38 cellular contexts compared by ENCODE assay signal in the genomic region with DNA sequence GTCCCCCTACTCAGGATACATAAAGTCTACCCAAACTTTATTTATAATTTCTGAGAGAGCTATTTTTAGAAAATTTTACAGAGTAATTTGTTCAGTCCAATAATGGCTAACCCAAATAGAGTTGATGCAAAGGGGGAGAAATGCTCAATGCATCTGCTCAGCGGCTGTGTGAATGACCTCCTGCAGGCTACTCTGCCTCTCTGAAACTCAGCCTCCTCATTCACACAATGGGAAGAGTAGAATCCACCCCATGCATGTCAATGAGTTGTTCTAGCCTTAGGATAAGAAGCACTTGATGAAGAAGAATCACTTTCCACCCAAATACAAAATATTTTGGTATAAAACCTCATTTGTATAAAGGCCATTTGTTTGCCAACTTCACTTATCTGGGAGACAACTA.
"Had no signal": no experiment of that assay in that cellular context is flagged by ENCODE, and none has a peak within 500 bp of the region (broad histone marks: within the 10 kb centered on the region; RNA-seq: fewer than 3 reads in every experiment).

No MANE protein-coding gene starts in this region.

- H3K27me3 Mint-ChIP-seq: activated naive CD4-positive, alpha-beta T cell treated with anti-CD3 and anti-CD28 coated beads, Interleukin-2, amount 10 ng/mL, durations not matched to agents 7 days and 5 days; activated naive CD4-positive, alpha-beta T cell treated with anti-CD3 and anti-CD28 coated beads, Interleukin-2, amount 50 U/mL, for 24 hours; activated naive CD8-positive, alpha-beta T cell; activated naive CD8-positive, alpha-beta T cell treated with anti-CD3 and anti-CD28 coated beads for 36 hours; activated naive CD8-positive, alpha-beta T cell treated with anti-CD3 and anti-CD28 coated beads, Interleukin-2, amount 10 ng/mL, durations not matched to agents 7 days and 5 days; activated naive CD8-positive, alpha-beta T cell treated with anti-CD3 and anti-CD28 coated beads, Interleukin-2, amount 50 U/mL, for 24 hours; activated T-cell treated with anti-CD3 and anti-CD28 coated beads, Interleukin-2, amount 50 U/mL, for 24 hours; activated T-helper 17 cell treated with anti-CD3 and anti-CD28 coated beads, Interleukin-2, amount 50 U/mL, for 72 hours; brain; central memory CD8-positive, alpha-beta T cell had no signal

- H3K27ac Mint-ChIP-seq: activated naive CD4-positive, alpha-beta T cell treated with anti-CD3 and anti-CD28 coated beads for 36 hours; activated naive CD4-positive, alpha-beta T cell treated with anti-CD3 and anti-CD28 coated beads, Interleukin-2, amount 10 ng/mL, durations not matched to agents 7 days and 5 days; activated naive CD4-positive, alpha-beta T cell treated with anti-CD3 and anti-CD28 coated beads, Interleukin-2, amount 50 U/mL, for 24 hours; activated naive CD4-positive, alpha-beta T cell treated with anti-CD3 and anti-CD28 coated beads, Interleukin-2, amount 50 U/mL, for 72 hours; activated naive CD8-positive, alpha-beta T cell; activated naive CD8-positive, alpha-beta T cell treated with anti-CD3 and anti-CD28 coated beads for 36 hours; activated naive CD8-positive, alpha-beta T cell treated with anti-CD3 and anti-CD28 coated beads, Interleukin-2, amount 10 ng/mL, durations not matched to agents 7 days and 5 days; activated naive CD8-positive, alpha-beta T cell treated with anti-CD3 and anti-CD28 coated beads, Interleukin-2, amount 50 U/mL, for 24 hours; activated T-cell treated with anti-CD3 and anti-CD28 coated beads, Interleukin-2, amount 50 U/mL, for 24 hours; activated T-cell treated with anti-CD3 and anti-CD28 coated beads, Interleukin-2, amount 50 U/mL, for 72 hours; activated T-helper 1 cell treated with anti-CD3 and anti-CD28 coated beads, Interleukin-12 subunit alpha, Interleukin-12 subunit beta, Interleukin-2, Interleukin-4 antibody, amounts not matched to agents 30 ng/mL and 10 ng/mL and 1 ng/mL, durations not matched to agents 14 hours and 24 hours and 36 hours; activated T-helper 17 cell treated with anti-CD3 and anti-CD28 coated beads, Interleukin-2, amount 50 U/mL, for 72 hours; activated T-helper 2 cell treated with anti-CD3 and anti-CD28 coated beads, Interferon-gamma antibody, Interleukin-2, Interleukin-4, amounts not matched to agents 10 μg/mL and 5 μg/mL and 100 μg/mL, durations not matched to agents 14 hours and 24 hours and 36 hours; brain had no signal

- H3K4me3 ChIP-seq: adrenal gland, ascending aorta, body of pancreas, breast epithelium, cardiac muscle cell had no signal

- H3K36me3 Mint-ChIP-seq: activated naive CD4-positive, alpha-beta T cell treated with anti-CD3 and anti-CD28 coated beads, Interleukin-2, amount 10 ng/mL, durations not matched to agents 7 days and 5 days; activated naive CD4-positive, alpha-beta T cell treated with anti-CD3 and anti-CD28 coated beads, Interleukin-2, amount 50 U/mL, for 24 hours; activated naive CD4-positive, alpha-beta T cell treated with anti-CD3 and anti-CD28 coated beads, Interleukin-2, amount 50 U/mL, for 72 hours; activated naive CD8-positive, alpha-beta T cell; activated naive CD8-positive, alpha-beta T cell treated with anti-CD3 and anti-CD28 coated beads for 36 hours; activated naive CD8-positive, alpha-beta T cell treated with anti-CD3 and anti-CD28 coated beads, Interleukin-2, amount 10 ng/mL, durations not matched to agents 7 days and 5 days had no signal

- DNase-seq: activated effector memory CD4-positive, alpha-beta T cell treated with anti-CD3 and anti-CD28 coated beads, Interleukin-2, amount 50 U/mL, for 16 hours; activated effector memory CD4-positive, alpha-beta T cell treated with Interleukin-2 at 50 U/mL for 16 hours; activated gamma-delta T cell; activated gamma-delta T cell treated with Interleukin-2 at 50 U/mL for 16 hours; activated naive CD4-positive, alpha-beta T cell; activated naive CD4-positive, alpha-beta T cell treated with anti-CD3 and anti-CD28 coated beads for 36 hours; activated naive CD4-positive, alpha-beta T cell treated with anti-CD3 and anti-CD28 coated beads, Interleukin-2, amount 10 ng/mL, durations not matched to agents 7 days and 5 days; activated naive CD4-positive, alpha-beta T cell treated with anti-CD3 and anti-CD28 coated beads, Interleukin-2, amount 50 U/mL, for 16 hours; activated naive CD4-positive, alpha-beta T cell treated with Interleukin-2 at 50 U/mL for 16 hours; activated naive CD8-positive, alpha-beta T cell treated with anti-CD3 and anti-CD28 coated beads for 36 hours; activated naive CD8-positive, alpha-beta T cell treated with anti-CD3 and anti-CD28 coated beads, Interleukin-2, amount 10 ng/mL, durations not matched to agents 7 days and 5 days; activated naive CD8-positive, alpha-beta T cell treated with anti-CD3 and anti-CD28 coated beads, Interleukin-2, amount 50 U/mL, for 24 hours; activated T-cell treated with anti-CD3 and anti-CD28 coated beads, Interleukin-2, amount 50 U/mL, for 1 hour; activated T-cell treated with anti-CD3 and anti-CD28 coated beads, Interleukin-2, amount 50 U/mL, for 24 hours; activated T-cell treated with anti-CD3 and anti-CD28 coated beads, Interleukin-2, amount 50 U/mL, for 4 hours; activated T-cell treated with anti-CD3 and anti-CD28 coated beads, Interleukin-2, amount 50 U/mL, for 48 hours; activated T-cell treated with anti-CD3 and anti-CD28 coated beads, Interleukin-2, amount 50 U/mL, for 72 hours; adrenal gland; amniotic stem cell; amygdala; anterior cingulate cortex; aorta; body of pancreas; brain microvascular endothelial cell; caudate nucleus; central memory CD4-positive, alpha-beta T cell; cerebellar nuclear complex had no signal

- H3K27me3 ChIP-seq: adrenal gland, ascending aorta, body of pancreas, brain microvascular endothelial cell, breast epithelium, cardiac muscle cell had no signal

- H3K27ac ChIP-seq: adrenal gland, ascending aorta, body of pancreas, brain microvascular endothelial cell, breast epithelium, cardiac muscle cell had no signal

- H3K4me1 ChIP-seq: ascending aorta, body of pancreas, breast epithelium had no signal

- ATAC-seq: activated naive CD4-positive, alpha-beta T cell treated with anti-CD3 and anti-CD28 coated beads, Interleukin-2, amount 50 U/mL, for 72 hours; activated naive CD8-positive, alpha-beta T cell treated with anti-CD3 and anti-CD28 coated beads, Interleukin-2, amount 50 U/mL, for 24 hours; activated T-cell treated with anti-CD3 and anti-CD28 coated beads, Interleukin-2, amount 50 U/mL, for 4 hours; activated T-cell treated with anti-CD3 and anti-CD28 coated beads, Interleukin-2, amount 50 U/mL, for 72 hours; activated T-helper 17 cell treated with anti-CD3 and anti-CD28 coated beads, Interleukin-2, amount 50 U/mL, for 72 hours; body of pancreas had no signal

- H3K9me3 Mint-ChIP-seq: activated T-helper 17 cell treated with anti-CD3 and anti-CD28 coated beads, Interleukin-2, amount 50 U/mL, for 72 hours had no signal

- H3K4me3 Mint-ChIP-seq: activated naive CD4-positive, alpha-beta T cell treated with anti-CD3 and anti-CD28 coated beads for 36 hours; activated naive CD4-positive, alpha-beta T cell treated with anti-CD3 and anti-CD28 coated beads, Interleukin-2, amount 10 ng/mL, durations not matched to agents 7 days and 5 days; activated naive CD4-positive, alpha-beta T cell treated with anti-CD3 and anti-CD28 coated beads, Interleukin-2, amount 50 U/mL, for 24 hours; activated naive CD8-positive, alpha-beta T cell; activated naive CD8-positive, alpha-beta T cell treated with anti-CD3 and anti-CD28 coated beads for 36 hours; activated naive CD8-positive, alpha-beta T cell treated with anti-CD3 and anti-CD28 coated beads, Interleukin-2, amount 10 ng/mL, durations not matched to agents 7 days and 5 days; activated naive CD8-positive, alpha-beta T cell treated with anti-CD3 and anti-CD28 coated beads, Interleukin-2, amount 50 U/mL, for 24 hours; activated T-cell treated with anti-CD3 and anti-CD28 coated beads, Interleukin-2, amount 50 U/mL, for 24 hours; activated T-cell treated with anti-CD3 and anti-CD28 coated beads, Interleukin-2, amount 50 U/mL, for 4 hours; activated T-cell treated with anti-CD3 and anti-CD28 coated beads, Interleukin-2, amount 50 U/mL, for 72 hours; activated T-helper 1 cell treated with anti-CD3 and anti-CD28 coated beads, Interleukin-12 subunit alpha, Interleukin-12 subunit beta, Interleukin-2, Interleukin-4 antibody, amounts not matched to agents 30 ng/mL and 10 ng/mL and 1 ng/mL, durations not matched to agents 14 hours and 24 hours and 36 hours; activated T-helper 17 cell treated with anti-CD3 and anti-CD28 coated beads, Interleukin-2, amount 50 U/mL, for 72 hours; brain; central memory CD8-positive, alpha-beta T cell had no signal

- H3K36me3 ChIP-seq: adrenal gland, ascending aorta, brain microvascular endothelial cell, breast epithelium, cardiac muscle cell had no signal

- H3K4me1 Mint-ChIP-seq: activated naive CD4-positive, alpha-beta T cell treated with anti-CD3 and anti-CD28 coated beads, Interleukin-2, amount 10 ng/mL, durations not matched to agents 7 days and 5 days; activated naive CD4-positive, alpha-beta T cell treated with anti-CD3 and anti-CD28 coated beads, Interleukin-2, amount 50 U/mL, for 24 hours; activated naive CD8-positive, alpha-beta T cell treated with anti-CD3 and anti-CD28 coated beads for 36 hours; activated naive CD8-positive, alpha-beta T cell treated with anti-CD3 and anti-CD28 coated beads, Interleukin-2, amount 10 ng/mL, durations not matched to agents 7 days and 5 days; activated naive CD8-positive, alpha-beta T cell treated with anti-CD3 and anti-CD28 coated beads, Interleukin-2, amount 50 U/mL, for 24 hours; activated T-helper 17 cell treated with anti-CD3 and anti-CD28 coated beads, Interleukin-2, amount 50 U/mL, for 72 hours; central memory CD8-positive, alpha-beta T cell had no signal

- H3K9me3 ChIP-seq: adrenal gland, ascending aorta, body of pancreas, breast epithelium had no signal
